Comparison of ENCODE assay signal across 9 cellular contexts in the genomic region with DNA sequence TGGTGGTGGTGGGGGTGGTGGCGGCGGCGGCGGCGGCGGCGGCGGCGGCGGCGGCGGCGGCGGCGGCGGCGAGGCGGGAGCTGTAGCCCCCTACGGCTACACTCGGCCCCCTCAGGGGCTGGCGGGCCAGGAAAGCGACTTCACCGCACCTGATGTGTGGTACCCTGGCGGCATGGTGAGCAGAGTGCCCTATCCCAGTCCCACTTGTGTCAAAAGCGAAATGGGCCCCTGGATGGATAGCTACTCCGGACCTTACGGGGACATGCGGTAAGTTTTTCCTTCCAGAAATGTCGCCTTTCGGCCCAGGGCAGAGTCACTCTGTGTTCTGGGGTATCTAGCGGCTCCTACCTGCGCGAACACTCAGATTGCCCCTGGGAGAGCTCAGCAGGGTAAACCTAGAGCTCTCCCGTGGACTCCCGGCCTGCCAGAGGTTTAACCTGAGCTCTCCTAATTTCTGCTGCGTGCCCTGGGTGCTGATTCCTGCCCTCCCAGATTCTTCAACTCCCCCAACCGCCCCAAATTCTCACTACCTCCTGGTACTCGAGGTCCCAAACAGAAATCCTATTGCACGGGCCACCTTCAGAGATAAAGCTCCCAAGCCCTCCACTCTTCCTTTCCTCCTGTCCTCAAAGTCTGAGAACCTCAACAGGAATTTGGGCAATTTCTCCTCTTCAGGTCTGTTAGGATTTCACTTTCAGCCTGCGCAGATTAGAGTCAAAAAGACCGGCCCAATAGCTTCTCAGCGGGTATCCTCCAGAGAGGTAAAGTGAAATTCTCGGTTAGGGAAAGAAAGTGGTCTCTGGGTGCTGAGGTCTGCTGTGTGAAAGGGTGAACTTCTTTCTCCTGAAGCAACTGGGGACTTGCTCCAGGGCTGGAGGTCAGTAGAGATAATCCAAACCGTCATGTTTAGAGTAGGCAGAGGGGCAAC.
DNase-seq lines count a peak whose midpoint lies in the region; ATAC-seq and TF ChIP-seq lines count a peak whose summit lies in the region.
"Had no signal": no experiment of that assay in that cellular context is flagged by ENCODE, and none has a peak within 500 bp of the region (broad histone marks: within the 10 kb centered on the region; RNA-seq: fewer than 3 reads in every experiment).

No MANE protein-coding gene starts in this region.

- no peak for ATAC-seq in HG03378 (IDR thresholded peaks at IDR 0.05; ENCODE audit: unreplicated experiment)

- no peak for TF ChIP-seq CTCF in WI38 (IDR thresholded peaks at IDR 0.05; ENCODE audit: low read depth, low read length)
- no peak for TF ChIP-seq CTCF in retinal pigment epithelial cell (conservative IDR thresholded peaks at IDR 0.05; ENCODE audit: low read depth, low read length)
- TF ChIP-seq CTCF in GM20000 (IDR thresholded peaks at IDR 0.05; ENCODE audit: extremely low read depth, missing control alignments): no peak

- H3K4me3 ChIP-seq in WI38 (ENCODE audit: low read depth, low read length) (peak overlapping the region; percentile 66), iPS-11a (ENCODE audit: low read depth, low read length) (peak overlapping the region; percentile 60), retinal pigment epithelial cell (ENCODE audit: low read length) (peak overlapping the region; percentile 40)

- DNase-seq in ELF-1 (ENCODE audit: low read depth, low spot score) (peak; percentile 42), retinal pigment epithelial cell (ENCODE audit: low read depth) (no peak), RKO (ENCODE audit: low spot score) (no peak), GM20000 (ENCODE audit: low spot score) (no peak), NCI-H1436 (lab: John Stamatoyannopoulos, UW) (no peak)
- DNase-seq: activated CD8-positive, alpha-beta memory T cell treated with anti-CD3 and anti-CD28 coated beads for 24 hours had no signal
